ENCODE assay signal across 8 cellular contexts in genomic region chr22:26579331-26579886, GRCh38. TPM values are rescaled to one million over a fixed set of nuclear protein-coding genes. Genes with fewer than 3 reads are reported as not detected.
DNase-seq lines count a peak whose midpoint lies in the region; ATAC-seq, FAIRE-seq and TF ChIP-seq lines count a peak whose summit lies in the region.
"Had no signal": no experiment of that assay in that cellular context is flagged by ENCODE, and none has a peak within 500 bp of the region (broad histone marks: within the 10 kb centered on the region; RNA-seq: fewer than 3 reads in every experiment).

No MANE protein-coding gene starts in this region.

- 75 to 79% methylated on average over 10 of the region's 10 CpGs for WGBS in pancreas, 2 donors

- H3K9me3 ChIP-seq in pancreas = no peaks in the 10 kb centered on the region

- no peaks in the 10 kb centered on the region for H3K9me3 Mint-ChIP-seq in activated T-helper 17 cell treated with anti-CD3 and anti-CD28 coated beads, Interleukin-2, amount 50 U/mL, for 72 hours

- intact Hi-C loops in pancreas (cut with DNase I) = no loop called here

- ATAC-seq in GM21390 (IDR thresholded peaks at IDR 0.05; ENCODE audit: unreplicated experiment) = peak; percentile 80
- ATAC-seq in activated T-helper 17 cell treated with anti-CD3 and anti-CD28 coated beads, Interleukin-2, amount 50 U/mL, for 72 hours (replicated peaks) = peak; percentile 89
- peak in 3 of 4 donors; percentile 32 to 58 (median 49) for ATAC-seq in pancreas

- no peak for TF ChIP-seq CTCF in pancreas (IDR thresholded peaks at IDR 0.05)

- peaks cover 17% of the 10 kb centered on the region for H3K36me3 Mint-ChIP-seq in activated T-helper 17 cell treated with anti-CD3 and anti-CD28 coated beads, Interleukin-2, amount 50 U/mL, for 72 hours (ENCODE audit: low read depth)

- H3K4me3 Mint-ChIP-seq in activated T-helper 17 cell treated with anti-CD3 and anti-CD28 coated beads, Interleukin-2, amount 50 U/mL, for 72 hours = peak overlapping the region; percentile 63

- no peak overlapping the region for H3K27ac ChIP-seq in pancreas

- H3K27ac Mint-ChIP-seq in activated T-helper 17 cell treated with anti-CD3 and anti-CD28 coated beads, Interleukin-2, amount 50 U/mL, for 72 hours = peak overlapping the region; percentile 81

- H3K4me1 Mint-ChIP-seq in activated T-helper 17 cell treated with anti-CD3 and anti-CD28 coated beads, Interleukin-2, amount 50 U/mL, for 72 hours = peaks cover 30% of the 10 kb centered on the region

- no peak overlapping the region for H3K4me3 ChIP-seq in pancreas

- H3K4me1 ChIP-seq in pancreas = no peaks in the 10 kb centered on the region

- no peak for FAIRE-seq in pancreas (lab: Jason Lieb, UNC)

- DNase-seq in NAMALWA (ENCODE audit: low spot score) (peak; percentile 76), pancreas (no peak), NCI-H345 treated with DMSO at 0.1 percent for 48 hours (lab: John Stamatoyannopoulos, UW; ENCODE audit: unreplicated experiment) (no peak), A172 (ENCODE audit: low spot score) (no peak), NCI-H1105 (lab: John Stamatoyannopoulos, UW) (no peak)

- H3K27me3 ChIP-seq in pancreas = no peaks in the 10 kb centered on the region

- H3K36me3 ChIP-seq in pancreas = no peaks in the 10 kb centered on the region

- H3K27me3 Mint-ChIP-seq in activated T-helper 17 cell treated with anti-CD3 and anti-CD28 coated beads, Interleukin-2, amount 50 U/mL, for 72 hours = no peaks in the 10 kb centered on the region

RNA-seq across cellular contexts. Expression of gene TPST2, which starts 10.5 kb away (rescaled TPM):
- 10 to 100 TPM; 23.2 to 27.5 TPM for total RNA-seq in activated T-helper 17 cell treated with anti-CD3 and anti-CD28 coated beads, Interleukin-2, amount 50 U/mL, for 72 hours
- total RNA-seq in pancreas = 100 to 1,000 TPM; 156 to 534 (median 212) TPM
- 100 to 1,000 TPM in 1 of 2 donors, 10 to 100 TPM in 1; 91.4 to 135 TPM for polyA plus RNA-seq in pancreas
- 5.5 and 9.5 TPM in 2 replicates for total RNA-seq in A172 (2014; rRNA removed; shearing (Covaris generic))

RNA-seq across cellular contexts. Expression of gene CRYBB1, which starts 38.4 kb away (rescaled TPM):
- total RNA-seq in activated T-helper 17 cell treated with anti-CD3 and anti-CD28 coated beads, Interleukin-2, amount 50 U/mL, for 72 hours = not detected
- under 1 TPM in 3 of 6 donors, not detected in 3; 0.20 to 0.66 (median 0.34) TPM for total RNA-seq in pancreas
- polyA plus RNA-seq in pancreas = under 1 TPM; 0.14 to 0.38 TPM
- not detected in 2 replicates for total RNA-seq in A172 (2014; rRNA removed; shearing (Covaris generic))
- total RNA-seq: fibroblast of villous mesenchyme had no signal

RNA-seq across cellular contexts. Expression of gene CRYBA4, which starts 42.4 kb away (rescaled TPM):
- 1 to 10 TPM in 1 of 2 donors, not detected in 1; 1.2 TPM for total RNA-seq in activated T-helper 17 cell treated with anti-CD3 and anti-CD28 coated beads, Interleukin-2, amount 50 U/mL, for 72 hours
- under 1 TPM in 1 of 6 donors, not detected in 5; 0.19 TPM for total RNA-seq in pancreas
- not detected for polyA plus RNA-seq in pancreas
- total RNA-seq in A172 (2014; rRNA removed; shearing (Covaris generic)) = not detected in 2 replicates
- total RNA-seq: fibroblast of villous mesenchyme had no signal

Comparison
In these comparisons a context has a peak if more than half of its experiments do, and no peak if none do; other contexts are left out.
1. RNA of gene TPST2, which starts 10.5 kb away (total RNA-seq): 156 to 534 TPM in pancreas; 23.2 to 27.5 TPM in activated T-helper 17 cell treated with anti-CD3 and anti-CD28 coated beads, Interleukin-2, amount 50 U/mL, for 72 hours and 5.5 to 9.5 TPM in A172; every median in the first group is over 4 times any median in the second.
2. Peak in every context shown above with its lines, with median percentiles within 50 percentile points of each other: ATAC-seq.